Comparison of ENCODE assay signal across 23 cellular contexts in genomic region chr2:54801422-54801821, GRCh38.
"Had no signal": no experiment of that assay in that cellular context is flagged by ENCODE, and none has a peak within 500 bp of the region (broad histone marks: within the 10 kb centered on the region; RNA-seq: fewer than 3 reads in every experiment).

No MANE protein-coding gene starts in this region.

- H3K36me3 Mint-ChIP-seq: activated CD4-positive, alpha-beta memory T cell treated with anti-CD3 and anti-CD28 coated beads for 36 hours; mesothelial cell of epicardium had no signal

- H3K27me3 Mint-ChIP-seq: activated CD4-positive, alpha-beta T cell treated with anti-CD3 and anti-CD28 coated beads, Interleukin-2, amount 10 ng/mL, durations not matched to agents 24 days and 14 days had no signal

- H3K4me3 ChIP-seq: heart right ventricle, spleen, testis had no signal

- H3K9me3 Mint-ChIP-seq: activated T-cell treated with anti-CD3 and anti-CD28 coated beads, Interleukin-2, amount 50 U/mL, for 24 hours had no signal

- H3K4me3 Mint-ChIP-seq: activated CD4-positive, alpha-beta memory T cell treated with anti-CD3 and anti-CD28 coated beads for 36 hours; activated CD4-positive, alpha-beta T cell treated with anti-CD3 and anti-CD28 coated beads, Interleukin-2, amount 10 ng/mL, durations not matched to agents 24 days and 14 days; activated T-cell treated with anti-CD3 and anti-CD28 coated beads, Interleukin-2, amount 50 U/mL, for 24 hours; mesothelial cell of epicardium; naive thymus-derived CD4-positive, alpha-beta T cell; neural crest cell had no signal

- H3K27ac Mint-ChIP-seq: activated CD4-positive, alpha-beta memory T cell treated with anti-CD3 and anti-CD28 coated beads for 36 hours; activated CD4-positive, alpha-beta T cell treated with anti-CD3 and anti-CD28 coated beads, Interleukin-2, amount 10 ng/mL, durations not matched to agents 24 days and 14 days; activated T-cell treated with anti-CD3 and anti-CD28 coated beads, Interleukin-2, amount 50 U/mL, for 24 hours; mesothelial cell of epicardium; naive thymus-derived CD4-positive, alpha-beta T cell had no signal

- H3K4me1 Mint-ChIP-seq: activated CD4-positive, alpha-beta T cell treated with anti-CD3 and anti-CD28 coated beads, Interleukin-2, amount 10 ng/mL, durations not matched to agents 24 days and 14 days; mesothelial cell of epicardium had no signal

- DNase-seq: activated CD4-positive, alpha-beta memory T cell treated with anti-CD3 and anti-CD28 coated beads for 36 hours; activated CD4-positive, alpha-beta T cell treated with anti-CD3 and anti-CD28 coated beads, Interleukin-2, amount 10 ng/mL, durations not matched to agents 24 days and 14 days; activated CD4-positive, CD25-positive, alpha-beta regulatory T cell treated with anti-CD3 and anti-CD28 coated beads, Interleukin-2, amount 50 U/mL, for 72 hours; activated CD8-positive, alpha-beta memory T cell treated with anti-CD3 and anti-CD28 coated beads, Interleukin-2, amount 50 U/mL, for 4 hours; activated gamma-delta T cell; activated naive CD4-positive, alpha-beta T cell treated with anti-CD3 and anti-CD28 coated beads, Interleukin-2, amount 50 U/mL, for 16 hours; activated T-cell treated with anti-CD3 and anti-CD28 coated beads, Interleukin-2, amount 50 U/mL, for 24 hours; amniotic stem cell; caudate nucleus; foreskin keratinocyte; heart right ventricle; naive thymus-derived CD4-positive, alpha-beta T cell; occipital lobe; right cardiac atrium; spleen; stimulated activated CD4-positive, alpha-beta T cell treated with anti-CD3 and anti-CD28 coated beads, Interleukin-2, amount 100 ng/mL, for 48 hours; stimulated activated naive CD4-positive, alpha-beta T cell treated with Interleukin-2 at 50 U/mL for 16 hours; T-helper 2 cell; testis; trophoblast cell had no signal

- ATAC-seq: esophagus mucosa; foreskin keratinocyte; heart right ventricle; naive thymus-derived CD4-positive, alpha-beta T cell; right cardiac atrium had no signal
